Comparison of ENCODE assay signal across 1 cellular context in the genomic region with DNA sequence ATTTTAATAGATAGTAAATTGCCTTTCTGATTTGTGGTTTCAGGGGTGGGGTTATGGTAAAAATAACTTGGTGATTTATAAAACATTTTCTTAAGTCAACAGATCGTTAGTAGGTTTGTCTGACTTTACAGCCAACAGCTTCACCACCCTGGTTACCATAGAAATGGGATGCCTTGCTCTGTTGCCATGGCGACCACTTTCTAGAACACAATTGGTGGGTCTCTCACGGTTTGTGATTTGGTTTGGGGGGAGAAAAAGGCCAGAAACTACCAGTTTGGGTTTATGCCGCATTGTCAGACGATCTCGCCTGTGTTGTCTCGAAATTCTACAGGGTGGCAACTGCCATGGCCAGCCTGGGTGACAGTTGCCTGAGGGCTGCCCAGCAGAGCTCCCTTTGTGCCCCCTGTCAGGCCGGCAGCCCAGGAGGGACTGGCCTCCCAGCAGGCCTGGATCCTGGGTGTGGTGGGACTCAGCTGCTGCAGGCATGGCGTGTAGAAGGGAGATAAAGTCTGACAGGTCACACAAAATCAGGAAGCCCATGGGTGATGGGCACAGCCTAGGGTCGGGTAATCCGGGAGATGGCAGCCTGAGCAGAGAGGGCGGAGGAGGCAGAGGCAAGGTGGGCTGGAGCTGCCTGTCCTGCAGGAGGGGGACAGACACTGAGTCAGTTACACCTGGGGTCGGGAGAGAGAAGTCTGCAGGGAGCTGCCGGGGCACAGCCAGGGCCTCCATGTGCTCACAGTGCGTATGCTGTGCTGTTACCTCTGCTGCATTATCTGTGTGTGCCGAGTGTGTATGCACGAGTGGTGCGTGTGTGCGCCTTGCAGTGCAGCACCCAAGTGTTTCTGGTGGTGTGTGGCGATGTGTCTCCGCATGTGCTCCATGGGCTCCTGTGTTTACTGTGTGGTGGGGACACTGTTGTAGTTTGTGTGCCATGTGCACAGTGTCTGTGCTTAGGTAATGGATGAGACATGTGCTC.
TF ChIP-seq lines count a peak whose summit lies in the region.

No MANE protein-coding gene starts in this region.

TF ChIP-seq in neural cell, 6 proteins besides CTCF, POLR2A, EP300 and RAD21:
- TF ChIP-seq REST (IDR thresholded peaks at IDR 0.05; ENCODE audit: borderline replicate concordance) (no peak), EZH2 (IDR thresholded peaks at IDR 0.05; ENCODE audit: borderline replicate concordance, insufficient read depth, low read length, poor library complexity, severe bottlenecking) (no peak), POLR2AphosphoS5 (IDR thresholded peaks at IDR 0.05) (peak; percentile 6), TAF1 (IDR thresholded peaks at IDR 0.05; ENCODE audit: low read depth) (no peak), MXI1 (conservative IDR thresholded peaks at IDR 0.05; ENCODE audit: poor library complexity, severe bottlenecking) (peak; percentile 22), SMC3 (conservative IDR thresholded peaks at IDR 0.05; ENCODE audit: poor library complexity) (peak; percentile 18)
TF ChIP-seq in neural cell: peak in this region for 3.
